16 cellular contexts compared by ENCODE assay signal in the genomic region with DNA sequence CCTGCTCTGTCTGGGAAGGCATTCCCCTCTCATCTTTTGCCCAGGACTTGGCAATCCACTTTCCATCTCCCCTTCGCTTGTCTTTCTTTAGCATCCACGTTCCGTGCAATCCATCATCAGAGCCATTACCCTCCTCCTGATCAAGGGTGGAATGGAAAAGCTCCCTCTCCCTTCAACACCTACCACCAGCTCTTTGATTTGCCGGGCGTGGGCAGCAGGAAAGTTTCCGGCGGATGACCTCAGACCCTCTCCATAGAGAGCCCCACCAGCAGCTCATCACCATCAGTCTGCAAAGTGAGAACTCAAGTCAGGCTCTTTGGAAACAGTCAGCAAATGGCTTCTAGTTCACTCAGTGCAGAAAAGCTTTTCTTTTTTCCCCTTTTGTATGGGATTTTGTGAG.
DNase-seq lines count a peak whose midpoint lies in the region; ATAC-seq and TF ChIP-seq lines count a peak whose summit lies in the region.
"Had no signal": no experiment of that assay in that cellular context is flagged by ENCODE, and none has a peak within 500 bp of the region (broad histone marks: within the 10 kb centered on the region; RNA-seq: fewer than 3 reads in every experiment).

No MANE protein-coding gene starts in this region.

- DNase-seq in OCI-LY7 (ENCODE audit: low spot score) (no peak), neuronal stem cell (ENCODE audit: low spot score) (no peak), dedifferentiated amniotic fluid mesenchymal stem cell (ENCODE audit: extremely low spot score) (no peak), SJCRH30 (no peak)
- DNase-seq in activated T-helper 2 cell treated with anti-CD3 and anti-CD28 coated beads, Interferon-gamma antibody, Interleukin-2, Interleukin-4, amounts not matched to agents 10 μg/mL and 5 μg/mL and 100 μg/mL, durations not matched to agents 14 hours and 24 hours and 36 hours (ENCODE audit: low spot score) = no peak
- DNase-seq: BE2C; CD4-positive, alpha-beta memory T cell; DMS79; H7 had no signal

- intact Hi-C loops in OCI-LY7 (cut with micrococcal nuclease; ENCODE audit: unreplicated experiment) = no loop called here
- intact Hi-C loops in activated T-helper 2 cell treated with anti-CD3 and anti-CD28 coated beads, Interferon-gamma antibody, Interleukin-2, Interleukin-4, amounts not matched to agents 10 μg/mL and 5 μg/mL and 100 μg/mL, durations not matched to agents 14 hours and 24 hours and 36 hours (cut with micrococcal nuclease) = no loop called here

- CTCF ChIA-PET in HEK293 (lab: Yijun Ruan, JAX) (no interaction called here), OCI-LY7 (lab: Charles Lee; ENCODE audit: unreplicated experiment) (no interaction called here)

- no peaks in the 10 kb centered on the region for H3K9me2 ChIP-seq in OCI-LY7 (ENCODE audit: insufficient read depth, low read length)

- H3K4me1 Mint-ChIP-seq in activated T-helper 2 cell treated with anti-CD3 and anti-CD28 coated beads, Interferon-gamma antibody, Interleukin-2, Interleukin-4, amounts not matched to agents 10 μg/mL and 5 μg/mL and 100 μg/mL, durations not matched to agents 14 hours and 24 hours and 36 hours (ENCODE audit: low read depth) = peaks cover 4% of the 10 kb centered on the region
- H3K4me1 Mint-ChIP-seq: CD4-positive, alpha-beta memory T cell; GM23338 had no signal

- H3K4ac ChIP-seq in neuronal stem cell (ENCODE audit: low read length) = no peak overlapping the region

- POLR2A ChIA-PET in HEK293 (lab: Yijun Ruan, JAX) (no interaction called here), OCI-LY7 (lab: Charles Lee) (no interaction called here)

- no peak overlapping the region for H4K91ac ChIP-seq in neuronal stem cell (ENCODE audit: low read depth, low read length, poor library complexity)

- TF ChIP-seq CTCF in HEK293 (tag by site-specific recombination; IDR thresholded peaks at IDR 0.05) (no peak), OCI-LY7 (conservative IDR thresholded peaks at IDR 0.05; ENCODE audit: low read length) (no peak)

- H3K27me3 Mint-ChIP-seq in activated T-helper 2 cell treated with anti-CD3 and anti-CD28 coated beads, Interferon-gamma antibody, Interleukin-2, Interleukin-4, amounts not matched to agents 10 μg/mL and 5 μg/mL and 100 μg/mL, durations not matched to agents 14 hours and 24 hours and 36 hours (ENCODE audit: low read depth) = no peaks in the 10 kb centered on the region
- H3K27me3 Mint-ChIP-seq: CD4-positive, alpha-beta memory T cell had no signal

- no peak overlapping the region for H3K4me2 ChIP-seq in OCI-LY7 (ENCODE audit: low read length)
- no peak overlapping the region for H3K4me2 ChIP-seq in neuronal stem cell (ENCODE audit: insufficient read depth, low read length, poor library complexity, severe bottlenecking)
- H3K4me2 ChIP-seq: A549, GM23338 had no signal

- H2AK5ac ChIP-seq in neuronal stem cell (ENCODE audit: low read depth, low read length) = no peak overlapping the region

- H2BK15ac ChIP-seq in neuronal stem cell (ENCODE audit: low read length) = no peak overlapping the region

- no peaks in the 10 kb centered on the region for H3K9me3 Mint-ChIP-seq in activated T-helper 2 cell treated with anti-CD3 and anti-CD28 coated beads, Interferon-gamma antibody, Interleukin-2, Interleukin-4, amounts not matched to agents 10 μg/mL and 5 μg/mL and 100 μg/mL, durations not matched to agents 14 hours and 24 hours and 36 hours
- H3K9me3 Mint-ChIP-seq: GM23338 had no signal

- H4K20me1 ChIP-seq in OCI-LY7 (ENCODE audit: insufficient read depth, low read length) = no peaks in the 10 kb centered on the region

- H3K79me1 ChIP-seq in neuronal stem cell (ENCODE audit: low read depth, low read length) = no peaks in the 10 kb centered on the region

- H3K27ac ChIP-seq in HEK293 (ENCODE audit: extremely low read depth, low read depth, low read length) = no peak overlapping the region
- no peak overlapping the region for H3K27ac ChIP-seq in OCI-LY7 (ENCODE audit: low read depth, low read length, poor library complexity, severe bottlenecking)
- peak overlapping the region; percentile 3 for H3K27ac ChIP-seq in mesodermal cell (ENCODE audit: low read depth, low read length, severe bottlenecking)
- peak overlapping the region; percentile 8 for H3K27ac ChIP-seq in neuronal stem cell (replicated peaks; ENCODE audit: low read length)
- H3K27ac ChIP-seq in SJCRH30 = no peak overlapping the region
- H3K27ac ChIP-seq: A549, C4-2B had no signal

- H3K4me3 Mint-ChIP-seq in activated T-helper 2 cell treated with anti-CD3 and anti-CD28 coated beads, Interferon-gamma antibody, Interleukin-2, Interleukin-4, amounts not matched to agents 10 μg/mL and 5 μg/mL and 100 μg/mL, durations not matched to agents 14 hours and 24 hours and 36 hours (ENCODE audit: low read depth) = no peak overlapping the region
- H3K4me3 Mint-ChIP-seq: CD4-positive, alpha-beta memory T cell; GM23338 had no signal

- H3K4me3 ChIP-seq in HEK293 (ENCODE audit: low read depth, low read length) = no peak overlapping the region
- no peak overlapping the region for H3K4me3 ChIP-seq in OCI-LY7 (ENCODE audit: low read depth, low read length, poor library complexity, severe bottlenecking)
- no peak overlapping the region for H3K4me3 ChIP-seq in mesodermal cell (ENCODE audit: extremely low read depth, insufficient read depth, low read length, poor library complexity, severe bottlenecking)
- H3K4me3 ChIP-seq in neuronal stem cell (ENCODE audit: low read length in 2 of 2) = no peak overlapping the region
- no peak overlapping the region for H3K4me3 ChIP-seq in SJCRH30
- H3K4me3 ChIP-seq: A549, GM12878, GM23338 had no signal

- no peak for ATAC-seq in GM21515 (IDR thresholded peaks at IDR 0.05; ENCODE audit: unreplicated experiment)
- ATAC-seq: A549, GM12878, GM23338 had no signal

- no peak overlapping the region for H4K8ac ChIP-seq in neuronal stem cell (ENCODE audit: low read depth, low read length)

- no peak overlapping the region for H3K27ac Mint-ChIP-seq in activated T-helper 2 cell treated with anti-CD3 and anti-CD28 coated beads, Interferon-gamma antibody, Interleukin-2, Interleukin-4, amounts not matched to agents 10 μg/mL and 5 μg/mL and 100 μg/mL, durations not matched to agents 14 hours and 24 hours and 36 hours
- H3K27ac Mint-ChIP-seq: GM23338 had no signal

- H3K79me2 ChIP-seq in OCI-LY7 (ENCODE audit: insufficient read depth, low read depth, low read length) = no peaks in the 10 kb centered on the region

- H3K36me3 ChIP-seq in HEK293 (ENCODE audit: control insufficient read depth in 2 of 2, insufficient read depth in 1 of 2, low read length in 2 of 2) = no peaks in the 10 kb centered on the region
- H3K36me3 ChIP-seq in OCI-LY7 (ENCODE audit: insufficient read depth, low read length) = no peaks in the 10 kb centered on the region
- no peaks in the 10 kb centered on the region for H3K36me3 ChIP-seq in mesodermal cell (ENCODE audit: control insufficient read depth, insufficient read depth, low read length)
- H3K36me3 ChIP-seq in neuronal stem cell (replicated peaks in 1 of 2; ENCODE audit: control insufficient read depth in 2 of 2, insufficient read depth in 2 of 2, low read length in 2 of 2) = no peaks in the 10 kb centered on the region
- no peaks in the 10 kb centered on the region for H3K36me3 ChIP-seq in SJCRH30

- H3K4me1 ChIP-seq in HEK293 (ENCODE audit: control insufficient read depth, insufficient read depth, low read length) (no peaks in the 10 kb centered on the region), OCI-LY7 (ENCODE audit: insufficient read depth, low read length, poor library complexity, severe bottlenecking) (peaks cover 4% of the 10 kb centered on the region), mesodermal cell (ENCODE audit: control insufficient read depth, insufficient read depth, low read length, poor library complexity, severe bottlenecking) (no peaks in the 10 kb centered on the region), neuronal stem cell (ENCODE audit: control insufficient read depth in 2 of 2, insufficient read depth in 1 of 2, low read depth in 1 of 2, low read length in 2 of 2) (peaks cover 0 to 8% of the 10 kb centered on the region in 2 donors), SJCRH30 (no peaks in the 10 kb centered on the region)
- H3K4me1 ChIP-seq: A549 had no signal

- H3K27me3 ChIP-seq in neuronal stem cell (ENCODE audit: control insufficient read depth in 3 of 3, insufficient read depth in 3 of 3, low read depth in 1 of 3, low read length in 3 of 3) (no peaks in the 10 kb centered on the region), SJCRH30 (peaks cover 6% of the 10 kb centered on the region; the same call in 1 of the 2 replicates)
- H3K27me3 ChIP-seq: BE2C had no signal

- H3K18ac ChIP-seq in neuronal stem cell (ENCODE audit: low read length) = no peak overlapping the region

- H2BK5ac ChIP-seq in neuronal stem cell (ENCODE audit: low read length) = no peak overlapping the region

- 66 to 94% methylated on average over 4 to 6 of the region's 7 CpGs for WGBS in mesodermal cell (ENCODE audit: insufficient coverage in 2 of 2), 2 experiments
- no CpG with 5 or more reads among the region's 7 CpGs for WGBS in neuronal stem cell (ENCODE audit: extremely low coverage in 2 of 2, insufficient read length in 2 of 2, insufficient replicate concordance in 1 of 2), 2 donors

- H3K36me3 Mint-ChIP-seq in activated T-helper 2 cell treated with anti-CD3 and anti-CD28 coated beads, Interferon-gamma antibody, Interleukin-2, Interleukin-4, amounts not matched to agents 10 μg/mL and 5 μg/mL and 100 μg/mL, durations not matched to agents 14 hours and 24 hours and 36 hours (ENCODE audit: low read depth) = peaks cover 12% of the 10 kb centered on the region
- H3K36me3 Mint-ChIP-seq: CD4-positive, alpha-beta memory T cell had no signal

- H2AFZ ChIP-seq in OCI-LY7 (ENCODE audit: low read length) (peak overlapping the region; percentile 12; the same call in 1 of the 2 replicates), neuronal stem cell (ENCODE audit: low read length) (peak overlapping the region; percentile 10)
- H2AFZ ChIP-seq: GM23338 had no signal

- H2BK120ac ChIP-seq in neuronal stem cell (ENCODE audit: low read depth, low read length) = no peak overlapping the region

- no peak overlapping the region for H3K14ac ChIP-seq in neuronal stem cell (ENCODE audit: low read length)

- H3K9ac ChIP-seq in neuronal stem cell (ENCODE audit: low read depth, low read length, poor library complexity) = no peak overlapping the region

- H2BK12ac ChIP-seq in neuronal stem cell (ENCODE audit: low read length) = no peak overlapping the region

- BruUV-seq in OCI-LY7 (replicated peaks; lab: Mats Ljungman, UMichigan) = no TSS peak

- H3K23ac ChIP-seq in neuronal stem cell (ENCODE audit: low read depth, low read length, poor library complexity) = no peak overlapping the region

- H3K9me3 ChIP-seq in HEK293 (ENCODE audit: control insufficient read depth, insufficient read depth, low read depth, low read length) (no peaks in the 10 kb centered on the region), OCI-LY7 (ENCODE audit: low read length) (no peaks in the 10 kb centered on the region), mesodermal cell (ENCODE audit: control insufficient read depth, low read length) (peaks cover 4% of the 10 kb centered on the region), neuronal stem cell (replicated peaks in 1 of 2; ENCODE audit: control insufficient read depth in 2 of 2, insufficient read depth in 1 of 2, low read depth in 1 of 2, low read length in 2 of 2) (peaks cover 0 to 15% of the 10 kb centered on the region in 2 donors), SJCRH30 (replicated peaks) (no peaks in the 10 kb centered on the region)
- H3K9me3 ChIP-seq: A549, BE2C had no signal

Comparison
In these comparisons a context has a peak if more than half of its experiments do, and no peak if none do; other contexts are left out.
1. H3K27ac ChIP-seq: peak in mesodermal cell (single experiment) and neuronal stem cell (single experiment); none in HEK293 (single experiment), OCI-LY7 (single experiment) and SJCRH30 (single experiment).